In the genomic region with DNA sequence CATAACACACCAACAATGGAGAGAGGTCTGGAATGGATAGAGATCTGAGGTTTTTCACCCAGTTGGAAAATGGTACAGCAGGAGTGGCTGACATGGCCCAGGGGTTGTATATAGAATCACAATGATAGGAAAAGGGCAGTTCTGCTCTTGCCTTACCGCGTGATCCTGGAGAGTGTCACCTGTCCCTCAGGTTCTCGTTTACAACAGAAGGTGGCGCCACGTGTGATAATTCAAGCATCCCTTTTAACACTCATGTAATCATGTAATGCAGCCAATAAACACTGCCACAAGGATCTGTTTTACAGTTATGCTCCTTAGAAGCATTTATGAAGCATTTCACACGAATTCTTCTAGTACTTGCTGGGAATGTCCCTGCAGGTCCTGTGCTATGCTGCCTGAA, we compare ENCODE assay signal across 9 cellular contexts. TPM values are rescaled to one million over a fixed set of nuclear protein-coding genes. Genes with fewer than 3 reads are reported as not detected.
A peak's percentile ranks its signal among the peaks of the same experiment; 100 is the strongest.
DNase-seq lines count a peak whose midpoint lies in the region; ATAC-seq and TF ChIP-seq lines count a peak whose summit lies in the region.
"Had no signal": no experiment of that assay in that cellular context is flagged by ENCODE, and none has a peak within 500 bp of the region (broad histone marks: within the 10 kb centered on the region; RNA-seq: fewer than 3 reads in every experiment).

No MANE protein-coding gene starts in this region.

- H3K27me3 Mint-ChIP-seq in activated CD8-positive, alpha-beta T cell treated with anti-CD3 and anti-CD28 coated beads for 36 hours = no peaks in the 10 kb centered on the region

- H3K4me3 Mint-ChIP-seq in activated CD8-positive, alpha-beta T cell treated with anti-CD3 and anti-CD28 coated beads for 36 hours = no peak overlapping the region

- H3K4me1 ChIP-seq in mesendoderm (ENCODE audit: control insufficient read depth, low read depth, low read length) = no peaks in the 10 kb centered on the region

- ATAC-seq in activated CD8-positive, alpha-beta T cell treated with anti-CD3 and anti-CD28 coated beads for 36 hours = peak; percentile 78
- no peak for ATAC-seq in HG02884 (IDR thresholded peaks at IDR 0.05; ENCODE audit: unreplicated experiment)
- no peak for ATAC-seq in HG03342 (IDR thresholded peaks at IDR 0.05; ENCODE audit: unreplicated experiment)
- ATAC-seq in GM19397 (IDR thresholded peaks at IDR 0.05; ENCODE audit: unreplicated experiment) = no peak

- CTCF ChIA-PET in activated CD8-positive, alpha-beta T cell treated with anti-CD3 and anti-CD28 coated beads for 36 hours (lab: Charles Lee) = interaction anchor here (1.0 to 9.0 kb wide), 6 partner anchors 9 to 314 kb away, joined by 3 to 163 read pairs (median 4); partner anchors contain the start of gene SYS1

- no peak overlapping the region for H2BK120ac ChIP-seq in mesendoderm (ENCODE audit: low read depth, low read length)

- no peak overlapping the region for H2BK5ac ChIP-seq in mesendoderm (ENCODE audit: low read length)

- no peak overlapping the region for H3K4me2 ChIP-seq in mesendoderm (ENCODE audit: low read length)

- H3K9me3 Mint-ChIP-seq in activated CD8-positive, alpha-beta T cell treated with anti-CD3 and anti-CD28 coated beads for 36 hours = no peaks in the 10 kb centered on the region

- peak; percentile 56 for TF ChIP-seq CTCF in LNCAP (IDR thresholded peaks at IDR 0.05)
- TF ChIP-seq CTCF in activated CD8-positive, alpha-beta T cell treated with anti-CD3 and anti-CD28 coated beads for 36 hours (IDR thresholded peaks at IDR 0.05) = peak; percentile 64

- H3K4ac ChIP-seq in mesendoderm (ENCODE audit: low read depth, low read length) = no peak overlapping the region

- no CpG with 5 or more reads among the region's 6 CpGs for WGBS in mesendoderm (ENCODE audit: extremely low coverage, insufficient coverage, low lambda C conversion rate)

- intact Hi-C loops in activated CD8-positive, alpha-beta T cell treated with anti-CD3 and anti-CD28 coated beads for 36 hours (cut with micrococcal nuclease) = no loop called here

- no peaks in the 10 kb centered on the region for H3K79me1 ChIP-seq in mesendoderm (ENCODE audit: low read length)

- H4K5ac ChIP-seq in mesendoderm (ENCODE audit: low read length) = no peak overlapping the region

- H2BK15ac ChIP-seq in mesendoderm (replicated peaks; ENCODE audit: low read depth) = no peak overlapping the region

- no peak overlapping the region for H3K9ac ChIP-seq in mesendoderm (ENCODE audit: low read length)

- peak; percentile 18 to 80 (median 59) for DNase-seq in NCI-H1417 (lab: John Stamatoyannopoulos, UW)
- DNase-seq in NCI-H1417 treated with DMSO at 0.1 percent for 48 hours (lab: John Stamatoyannopoulos, UW) = no peak
- peak; percentile 80 for DNase-seq in activated CD8-positive, alpha-beta T cell treated with anti-CD3 and anti-CD28 coated beads for 36 hours
- peak; percentile 78 for DNase-seq in mesendoderm

- no peak overlapping the region for H2AK5ac ChIP-seq in mesendoderm (ENCODE audit: low read length)

- no peak overlapping the region for H3K27ac Mint-ChIP-seq in activated CD8-positive, alpha-beta T cell treated with anti-CD3 and anti-CD28 coated beads for 36 hours

- H4K8ac ChIP-seq in mesendoderm (ENCODE audit: low read depth, low read length) = no peak overlapping the region

- H3K4me1 Mint-ChIP-seq in activated CD8-positive, alpha-beta T cell treated with anti-CD3 and anti-CD28 coated beads for 36 hours (ENCODE audit: low read depth) = peaks cover 7% of the 10 kb centered on the region

- no peaks in the 10 kb centered on the region for H3K36me3 ChIP-seq in mesendoderm (ENCODE audit: control insufficient read depth, insufficient read depth, low read length)

- H3K56ac ChIP-seq in mesendoderm (ENCODE audit: low read length) = no peak overlapping the region

- H3K23ac ChIP-seq in mesendoderm (ENCODE audit: low read length) = no peak overlapping the region

- no peaks in the 10 kb centered on the region for H3K79me2 ChIP-seq in mesendoderm (ENCODE audit: control insufficient read depth, insufficient read depth, low read length)

- no peak overlapping the region for H3K18ac ChIP-seq in mesendoderm (ENCODE audit: low read length)

- no peak overlapping the region for H3K4me3 ChIP-seq in mesendoderm (ENCODE audit: low read length)

- no peaks in the 10 kb centered on the region for H3K36me3 Mint-ChIP-seq in activated CD8-positive, alpha-beta T cell treated with anti-CD3 and anti-CD28 coated beads for 36 hours (ENCODE audit: low read depth)

- no peaks in the 10 kb centered on the region for H3K27me3 ChIP-seq in mesendoderm (ENCODE audit: insufficient read depth, low read length, poor library complexity)

- H3K27ac ChIP-seq in mesendoderm (ENCODE audit: low read depth, low read length) = no peak overlapping the region

- POLR2A ChIA-PET in activated CD8-positive, alpha-beta T cell treated with anti-CD3 and anti-CD28 coated beads for 36 hours (lab: Charles Lee) = no interaction called here

RNA-seq across cellular contexts. Expression of gene WFDC2, which starts 12.9 kb away (rescaled TPM):
- 1 to 10 TPM; 1.3 TPM for total RNA-seq in activated CD8-positive, alpha-beta T cell treated with anti-CD3 and anti-CD28 coated beads for 36 hours
- polyA plus RNA-seq in mesendoderm (2013, experiment 1 of 2) = 146 TPM
- polyA plus RNA-seq in mesendoderm (2013, experiment 2 of 2) = 142 TPM
- total RNA-seq: urinary bladder had no signal

RNA-seq across cellular contexts. Expression of gene PIGT, which starts 40.7 kb away (rescaled TPM):
- 10 to 100 TPM; 43.7 to 47.7 TPM for total RNA-seq in activated CD8-positive, alpha-beta T cell treated with anti-CD3 and anti-CD28 coated beads for 36 hours
- polyA plus RNA-seq in mesendoderm (2013, experiment 1 of 2) = 67.2 TPM
- polyA plus RNA-seq in mesendoderm (2013, experiment 2 of 2) = 65.0 TPM

RNA-seq across cellular contexts. Expression of gene DBNDD2, which starts 48.5 kb away (rescaled TPM):
- 10 to 100 TPM; 13.8 to 15.5 TPM for total RNA-seq in activated CD8-positive, alpha-beta T cell treated with anti-CD3 and anti-CD28 coated beads for 36 hours
- polyA plus RNA-seq in mesendoderm (2013, experiment 1 of 2) = 17.5 TPM
- polyA plus RNA-seq in mesendoderm (2013, experiment 2 of 2) = 18.6 TPM

RNA-seq across cellular contexts. Expression of gene SPINT3, which starts 58.8 kb away (rescaled TPM):
- total RNA-seq in activated CD8-positive, alpha-beta T cell treated with anti-CD3 and anti-CD28 coated beads for 36 hours = not detected
- polyA plus RNA-seq in mesendoderm (2013, experiment 1 of 2) = not detected
- polyA plus RNA-seq in mesendoderm (2013, experiment 2 of 2) = not detected
- total RNA-seq: urinary bladder had no signal
- polyA plus RNA-seq: urinary bladder had no signal
